In the genomic region with DNA sequence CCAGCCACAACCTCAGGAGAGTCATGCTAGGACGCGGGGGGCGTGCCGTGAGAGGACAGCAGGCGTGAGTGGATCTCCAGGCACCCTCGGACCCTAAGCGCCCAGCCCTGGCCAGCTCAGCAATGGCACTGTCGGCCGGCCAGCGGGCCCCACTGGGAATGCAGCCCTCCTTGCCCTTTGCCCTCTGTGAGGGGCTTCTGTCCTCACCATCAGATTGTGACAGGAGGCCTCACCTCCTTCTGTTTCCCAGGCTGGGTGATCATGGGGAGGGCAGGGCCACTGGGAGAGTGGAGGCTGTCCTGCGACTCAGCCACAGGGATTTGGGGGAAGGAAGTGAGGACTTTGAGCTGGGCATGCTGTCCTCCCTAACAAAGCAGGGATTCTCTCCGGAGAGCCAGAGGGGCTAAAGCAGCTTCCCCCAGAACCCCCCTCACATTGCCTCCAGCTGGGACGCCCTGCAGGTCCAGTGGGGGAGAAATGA, we compare ENCODE assay signal across 21 cellular contexts. TPM values are rescaled to one million over a fixed set of nuclear protein-coding genes. Genes with fewer than 3 reads are reported as not detected.
A peak's percentile ranks its signal among the peaks of the same experiment; 100 is the strongest.
DNase-seq lines count a peak whose midpoint lies in the region; ATAC-seq and TF ChIP-seq lines count a peak whose summit lies in the region.
"Had no signal": no experiment of that assay in that cellular context is flagged by ENCODE, and none has a peak within 500 bp of the region (broad histone marks: within the 10 kb centered on the region; RNA-seq: fewer than 3 reads in every experiment).

No MANE protein-coding gene starts in this region.

- TF ChIP-seq CTCF in BE2C (IDR thresholded peaks at IDR 0.05; ENCODE audit: low read depth, low read length) = no peak

- no peak overlapping the region for H2AK5ac ChIP-seq in neuronal stem cell (ENCODE audit: low read depth, low read length)

- H2BK5ac ChIP-seq in neuronal stem cell (ENCODE audit: low read length) = no peak overlapping the region

- no peak overlapping the region for H2AFZ ChIP-seq in neuronal stem cell (ENCODE audit: low read length)
- H2AFZ ChIP-seq: GM23338 had no signal

- peak overlapping the region; percentile 54 for H3K18ac ChIP-seq in neuronal stem cell (ENCODE audit: low read length)

- H3K4ac ChIP-seq in neuronal stem cell (ENCODE audit: low read length) = peak overlapping the region; percentile 26

- H3K23ac ChIP-seq in neuronal stem cell (ENCODE audit: low read depth, low read length, poor library complexity) = no peak overlapping the region

- H3K9me3 ChIP-seq in BE2C = no peaks in the 10 kb centered on the region
- peaks cover 0 to 3% of the 10 kb centered on the region in 2 donors for H3K9me3 ChIP-seq in neuronal stem cell (replicated peaks in 1 of 2; ENCODE audit: control insufficient read depth in 2 of 2, insufficient read depth in 1 of 2, low read depth in 1 of 2, low read length in 2 of 2)

- no peak overlapping the region for H2BK120ac ChIP-seq in neuronal stem cell (ENCODE audit: low read depth, low read length)

- no peak overlapping the region for H3K4me2 ChIP-seq in neuronal stem cell (ENCODE audit: insufficient read depth, low read length, poor library complexity, severe bottlenecking)
- H3K4me2 ChIP-seq: GM23338 had no signal

- H3K27me3 ChIP-seq in BE2C (peaks cover 25% of the 10 kb centered on the region), neuronal stem cell (ENCODE audit: control insufficient read depth in 3 of 3, insufficient read depth in 3 of 3, low read depth in 1 of 3, low read length in 3 of 3) (peaks cover 0 to 18% (median 0%) of the 10 kb centered on the region in 3 experiments)

- CTCF ChIA-PET in activated CD4-positive, alpha-beta T cell treated with anti-CD3 and anti-CD28 coated beads, Interleukin-2, amount 10 ng/mL, durations not matched to agents 7 days and 5 days (lab: Charles Lee) = no interaction called here

- no peak overlapping the region for H3K4me3 Mint-ChIP-seq in activated CD4-positive, alpha-beta T cell treated with anti-CD3 and anti-CD28 coated beads, Interleukin-2, amount 10 ng/mL, durations not matched to agents 7 days and 5 days
- H3K4me3 Mint-ChIP-seq: B cell, GM23338 had no signal

- no peaks in the 10 kb centered on the region; the same call in 1 of the 2 replicates for H3K4me1 ChIP-seq in BE2C
- H3K4me1 ChIP-seq in neuronal stem cell (ENCODE audit: control insufficient read depth in 2 of 2, insufficient read depth in 1 of 2, low read depth in 1 of 2, low read length in 2 of 2) = peaks cover 5 to 8% of the 10 kb centered on the region in 2 donors

- no peak overlapping the region for H3K27ac ChIP-seq in neuronal stem cell (replicated peaks; ENCODE audit: low read length)
- H3K27ac ChIP-seq: 22Rv1 had no signal

- H2BK15ac ChIP-seq in neuronal stem cell (ENCODE audit: low read length) = no peak overlapping the region

- H4K8ac ChIP-seq in neuronal stem cell (ENCODE audit: low read depth, low read length) = no peak overlapping the region

- H3K9ac ChIP-seq in neuronal stem cell (ENCODE audit: low read depth, low read length, poor library complexity) = no peak overlapping the region

- H3K27ac Mint-ChIP-seq in activated CD4-positive, alpha-beta T cell treated with anti-CD3 and anti-CD28 coated beads, Interleukin-2, amount 10 ng/mL, durations not matched to agents 7 days and 5 days = no peak overlapping the region
- H3K27ac Mint-ChIP-seq: B cell; CD4-positive, alpha-beta memory T cell; GM23338 had no signal

- H3K36me3 Mint-ChIP-seq in activated CD4-positive, alpha-beta T cell treated with anti-CD3 and anti-CD28 coated beads, Interleukin-2, amount 10 ng/mL, durations not matched to agents 7 days and 5 days (ENCODE audit: low read depth) = no peaks in the 10 kb centered on the region
- H3K36me3 Mint-ChIP-seq: CD4-positive, alpha-beta memory T cell had no signal

- no peak overlapping the region for H4K91ac ChIP-seq in neuronal stem cell (ENCODE audit: low read depth, low read length, poor library complexity)

- DNase-seq in activated CD4-positive, CD25-positive, alpha-beta regulatory T cell treated with anti-CD3 and anti-CD28 coated beads, Interleukin-2, amount 50 U/mL, for 72 hours = peak; percentile 17
- DNase-seq in BE2C (peak; percentile 11), islet precursor cell (peak; percentile 49), neuronal stem cell (ENCODE audit: low spot score) (no peak), NCI-H2227 treated with DMSO at 0.1 percent for 48 hours (lab: John Stamatoyannopoulos, UW) (no peak), iPS-NIHi7 (ENCODE audit: extremely low spot score) (no peak)
- no peak for DNase-seq in activated CD4-positive, alpha-beta T cell treated with anti-CD3 and anti-CD28 coated beads, Interleukin-2, amount 10 ng/mL, durations not matched to agents 7 days and 5 days
- DNase-seq: Calu3; CD4-positive, alpha-beta memory T cell; DMS53; KG1; NCI-H1417 treated with DMSO at 0.1 percent for 48 hours; NCI-H2029; NCI-H2171 treated with DMSO at 0.1 percent for 48 hours; NCI-H510A; NCI-H774; PC-3 had no signal

- H2BK12ac ChIP-seq in neuronal stem cell (ENCODE audit: low read length) = no peak overlapping the region

- H3K4me1 Mint-ChIP-seq in activated CD4-positive, alpha-beta T cell treated with anti-CD3 and anti-CD28 coated beads, Interleukin-2, amount 10 ng/mL, durations not matched to agents 7 days and 5 days = no peaks in the 10 kb centered on the region
- H3K4me1 Mint-ChIP-seq: B cell; CD4-positive, alpha-beta memory T cell; GM23338 had no signal

- peak overlapping the region; percentile 78 for H3K14ac ChIP-seq in neuronal stem cell (ENCODE audit: low read length)

- POLR2A ChIA-PET in activated CD4-positive, alpha-beta T cell treated with anti-CD3 and anti-CD28 coated beads, Interleukin-2, amount 10 ng/mL, durations not matched to agents 7 days and 5 days (lab: Charles Lee) = no interaction called here

- ATAC-seq in activated CD4-positive, CD25-positive, alpha-beta regulatory T cell treated with anti-CD3 and anti-CD28 coated beads, Interleukin-2, amount 50 U/mL, for 24 hours = no peak
- ATAC-seq: PC-3 had no signal

- H3K4me3 ChIP-seq in BE2C (ENCODE audit: low read depth, low read length) (no peak overlapping the region), neuronal stem cell (ENCODE audit: low read length in 2 of 2) (no peak overlapping the region)
- H3K4me3 ChIP-seq: GM23338 had no signal

- no peaks in the 10 kb centered on the region for H3K79me1 ChIP-seq in neuronal stem cell (ENCODE audit: low read depth, low read length)

- H3K27me3 Mint-ChIP-seq in activated CD4-positive, alpha-beta T cell treated with anti-CD3 and anti-CD28 coated beads, Interleukin-2, amount 10 ng/mL, durations not matched to agents 7 days and 5 days = peaks cover 33% of the 10 kb centered on the region

- WGBS in neuronal stem cell (ENCODE audit: extremely low coverage in 2 of 2, insufficient read length in 2 of 2, insufficient replicate concordance in 1 of 2), 2 donors = no CpG with 5 or more reads among the region's 13 CpGs

- H3K9me3 Mint-ChIP-seq in activated CD4-positive, alpha-beta T cell treated with anti-CD3 and anti-CD28 coated beads, Interleukin-2, amount 10 ng/mL, durations not matched to agents 7 days and 5 days = no peaks in the 10 kb centered on the region
- H3K9me3 Mint-ChIP-seq: GM23338 had no signal

- no peaks in the 10 kb centered on the region for H3K36me3 ChIP-seq in BE2C
- H3K36me3 ChIP-seq in neuronal stem cell (replicated peaks in 1 of 2; ENCODE audit: control insufficient read depth in 2 of 2, insufficient read depth in 2 of 2, low read length in 2 of 2) = no peaks in the 10 kb centered on the region

RNA-seq across cellular contexts. Expression of a gene that starts 6.6 kb away (rescaled TPM):
- polyA plus RNA-seq in BE2C (2012; ENCODE audit: insufficient read depth, insufficient read length, low read depth) = not detected
- 4.0 TPM for polyA plus RNA-seq in neuronal stem cell (2013, experiment 1 of 2)
- polyA plus RNA-seq in neuronal stem cell (2013, experiment 2 of 2) = 3.9 TPM
- total RNA-seq in activated CD4-positive, alpha-beta T cell treated with anti-CD3 and anti-CD28 coated beads, Interleukin-2, amount 10 ng/mL, durations not matched to agents 7 days and 5 days = 1 to 10 TPM; 5.0 to 5.1 TPM

Comparison
In these comparisons a context has a peak if more than half of its experiments do, and no peak if none do; other contexts are left out.
1. DNase-seq: peak in activated CD4-positive, CD25-positive, alpha-beta regulatory T cell treated with anti-CD3 and anti-CD28 coated beads, Interleukin-2, amount 50 U/mL, for 72 hours (single experiment), BE2C (single experiment) and islet precursor cell (single experiment); none in neuronal stem cell (single experiment), NCI-H2227 treated with DMSO at 0.1 percent for 48 hours (single experiment), iPS-NIHi7 (single experiment) and activated CD4-positive, alpha-beta T cell treated with anti-CD3 and anti-CD28 coated beads, Interleukin-2, amount 10 ng/mL, durations not matched to agents 7 days and 5 days (single experiment).